1 cellular context compared by ENCODE assay signal in the genomic region with DNA sequence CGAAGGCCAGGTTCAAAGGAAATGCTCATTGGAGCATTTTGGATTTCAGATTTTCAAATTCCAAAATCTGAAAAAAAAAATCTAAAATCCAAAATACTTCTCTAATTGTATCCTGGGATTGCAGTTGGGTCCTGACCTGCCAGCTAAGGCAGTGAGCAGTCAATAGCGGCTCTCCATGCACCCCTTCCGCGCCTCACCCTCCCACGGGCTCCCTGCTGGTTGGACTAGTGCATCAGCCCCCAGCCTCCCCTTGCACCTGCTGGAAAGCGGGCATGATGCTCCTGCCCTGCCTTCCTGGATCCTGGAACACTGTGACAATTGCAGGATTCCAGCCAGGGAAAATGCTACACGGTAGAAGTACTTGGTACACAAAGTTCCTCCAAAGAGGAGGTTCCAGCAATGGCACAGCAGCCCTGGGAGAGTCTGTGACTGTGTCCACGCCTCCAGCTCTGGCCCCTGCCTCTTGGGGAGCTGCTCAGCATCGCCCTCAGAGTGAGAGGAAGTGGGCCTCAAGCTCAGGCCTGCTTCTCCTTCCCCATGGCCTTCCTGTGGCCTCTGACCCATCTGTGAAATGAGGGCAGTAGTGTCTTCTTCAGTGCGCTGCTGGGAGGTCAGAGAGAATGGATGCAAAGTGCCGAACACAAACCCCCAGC.
TF ChIP-seq lines count a peak whose summit lies in the region.

No MANE protein-coding gene starts in this region.

TF ChIP-seq in GM23338, 12 proteins besides CTCF, POLR2A, EP300 and RAD21 (continued from another document):
- no peak for TF ChIP-seq ZNF462 (CRISPR knock-in tag; IDR thresholded peaks at IDR 0.05)
- no peak for TF ChIP-seq POLR2AphosphoS5 (IDR thresholded peaks at IDR 0.05; ENCODE audit: low read depth)
- TF ChIP-seq ZNF114 (CRISPR knock-in tag; IDR thresholded peaks at IDR 0.05), result no peak
- no peak for TF ChIP-seq REST (IDR thresholded peaks at IDR 0.05; ENCODE audit: unreplicated experiment)
- TF ChIP-seq, protein P1, sequence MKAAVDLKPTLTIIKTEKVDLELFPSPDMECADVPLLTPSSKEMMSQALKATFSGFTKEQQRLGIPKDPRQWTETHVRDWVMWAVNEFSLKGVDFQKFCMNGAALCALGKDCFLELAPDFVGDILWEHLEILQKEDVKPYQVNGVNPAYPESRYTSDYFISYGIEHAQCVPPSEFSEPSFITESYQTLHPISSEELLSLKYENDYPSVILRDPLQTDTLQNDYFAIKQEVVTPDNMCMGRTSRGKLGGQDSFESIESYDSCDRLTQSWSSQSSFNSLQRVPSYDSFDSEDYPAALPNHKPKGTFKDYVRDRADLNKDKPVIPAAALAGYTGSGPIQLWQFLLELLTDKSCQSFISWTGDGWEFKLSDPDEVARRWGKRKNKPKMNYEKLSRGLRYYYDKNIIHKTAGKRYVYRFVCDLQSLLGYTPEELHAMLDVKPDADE (IDR thresholded peaks at IDR 0.05), result no peak
- no peak for TF ChIP-seq EZH2 (IDR thresholded peaks at IDR 0.05; ENCODE audit: low read depth, unreplicated experiment)
- TF ChIP-seq NANOG (IDR thresholded peaks at IDR 0.05; ENCODE audit: borderline replicate concordance), result no peak
- no peak for TF ChIP-seq CREB1 (CRISPR knock-in tag; IDR thresholded peaks at IDR 0.05; ENCODE audit: low read depth)
- TF ChIP-seq STAT1 (IDR thresholded peaks at IDR 0.05; ENCODE audit: unreplicated experiment), result no peak
- no peak for TF ChIP-seq JUNB (IDR thresholded peaks at IDR 0.05; ENCODE audit: unreplicated experiment)
